In the genomic region with DNA sequence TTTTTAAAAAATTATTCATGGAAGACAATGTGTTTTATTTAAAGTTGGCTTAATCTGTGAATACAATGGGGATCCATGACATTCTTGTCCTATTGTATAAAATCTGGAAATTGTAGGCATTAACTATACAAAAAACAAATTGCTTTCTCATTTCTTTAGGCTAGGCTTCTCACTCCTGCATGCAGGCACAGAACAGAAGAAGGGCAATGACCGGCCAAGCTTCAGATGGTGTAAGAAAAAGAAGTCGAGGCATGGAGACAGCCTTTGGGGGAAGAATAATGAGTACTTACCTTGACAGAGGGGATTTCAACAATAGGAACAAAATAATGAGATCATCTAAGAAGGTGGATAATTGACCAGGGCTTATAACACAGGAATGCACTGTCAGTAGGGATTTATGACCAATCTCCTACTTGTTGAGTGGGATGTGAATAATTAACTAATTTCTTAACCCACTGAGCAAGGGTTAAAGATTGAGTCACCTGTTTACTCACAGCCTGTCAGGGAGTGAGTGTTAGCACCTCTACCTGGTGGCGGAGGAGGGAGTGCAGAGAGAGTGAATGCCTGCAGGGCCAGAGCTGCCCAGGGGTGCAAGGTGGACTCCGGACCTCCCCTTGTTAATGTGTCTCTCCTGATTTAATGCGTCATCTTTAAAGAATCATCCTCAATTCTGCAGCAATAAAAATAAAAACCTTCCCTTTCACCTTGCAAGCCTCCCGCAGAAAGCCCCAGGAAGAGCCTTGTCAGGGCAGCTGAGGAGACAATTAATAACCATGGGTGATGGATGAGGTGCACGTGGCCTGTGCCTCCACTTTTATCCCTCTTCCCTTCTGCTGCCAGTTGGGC, we compare ENCODE assay signal across 18 cellular contexts. TPM values are rescaled to one million over a fixed set of nuclear protein-coding genes. Genes with fewer than 3 reads are reported as not detected.
DNase-seq lines count a peak whose midpoint lies in the region; ATAC-seq and TF ChIP-seq lines count a peak whose summit lies in the region.
"Had no signal": no experiment of that assay in that cellular context is flagged by ENCODE, and none has a peak within 500 bp of the region (broad histone marks: within the 10 kb centered on the region; RNA-seq: fewer than 3 reads in every experiment).

No MANE protein-coding gene starts in this region.

- no peaks in the 10 kb centered on the region for H3K9me3 Mint-ChIP-seq in nephron
- H3K9me3 Mint-ChIP-seq in CD4-positive, alpha-beta memory T cell = no peaks in the 10 kb centered on the region
- H3K9me3 Mint-ChIP-seq: activated CD4-positive, alpha-beta memory T cell treated with anti-CD3 and anti-CD28 coated beads for 36 hours; activated T-cell treated with anti-CD3 and anti-CD28 coated beads, Interleukin-2, amount 50 U/mL, for 72 hours had no signal

- peak overlapping the region; percentile 67 to 87 (median 68) for H3K27ac Mint-ChIP-seq in nephron
- no peak overlapping the region for H3K27ac Mint-ChIP-seq in CD4-positive, alpha-beta memory T cell
- H3K27ac Mint-ChIP-seq: activated CD4-positive, alpha-beta memory T cell treated with anti-CD3 and anti-CD28 coated beads for 36 hours; activated T-cell treated with anti-CD3 and anti-CD28 coated beads, Interleukin-2, amount 50 U/mL, for 72 hours had no signal

- H3K4me3 ChIP-seq in CD4-positive, alpha-beta memory T cell (ENCODE audit: low read length in 2 of 2) = no peak overlapping the region
- H3K4me3 ChIP-seq: adrenal gland, esophagus squamous epithelium, SJSA1 had no signal

- CTCF ChIA-PET in CD4-positive, alpha-beta memory T cell (lab: Charles Lee; ENCODE audit: partially characterized antibody) = no interaction called here

- H3K9me3 ChIP-seq in CD4-positive, alpha-beta memory T cell (ENCODE audit: control insufficient read depth in 1 of 2, low read length in 2 of 2) = no peaks in the 10 kb centered on the region
- H3K9me3 ChIP-seq: adrenal gland, esophagus squamous epithelium, neutrophil, SJSA1 had no signal

- no peaks in the 10 kb centered on the region for H3K27me3 ChIP-seq in CD4-positive, alpha-beta memory T cell (ENCODE audit: insufficient read depth, low read length)
- H3K27me3 ChIP-seq: adrenal gland, esophagus squamous epithelium, neutrophil, SJSA1 had no signal

- H3K36me3 ChIP-seq in CD4-positive, alpha-beta memory T cell (ENCODE audit: insufficient read depth, low read length) = no peaks in the 10 kb centered on the region
- H3K36me3 ChIP-seq: adrenal gland, esophagus squamous epithelium, neutrophil, SJSA1 had no signal

- DNase-seq in DMS53 treated with DMSO at 0.1 percent for 48 hours (lab: John Stamatoyannopoulos, UW; ENCODE audit: unreplicated experiment) = peak; percentile 76
- peak; percentile 88 for DNase-seq in HuH-7.5 (ENCODE audit: low spot score)
- DNase-seq in CD4-positive, alpha-beta memory T cell = no peak
- no peak for DNase-seq in inferior parietal cortex (ENCODE audit: extremely low spot score)
- DNase-seq: activated CD4-positive, alpha-beta memory T cell treated with anti-CD3 and anti-CD28 coated beads for 36 hours; activated T-cell treated with anti-CD3 and anti-CD28 coated beads, Interleukin-2, amount 50 U/mL, for 72 hours; adrenal gland; esophagus squamous epithelium; hypothalamus; NCI-H1048; stimulated activated naive CD8-positive, alpha-beta T cell treated with anti-CD3 and anti-CD28 coated beads, Interleukin-15, Interleukin-2, amounts not matched to agents 100 U/mL and 50 U/mL, for 24 hours had no signal

- no peak overlapping the region for H3K27ac ChIP-seq in CD4-positive, alpha-beta memory T cell (ENCODE audit: low read depth, low read length)
- H3K27ac ChIP-seq: adrenal gland, esophagus squamous epithelium, neutrophil, SJSA1 had no signal

- peaks cover 22% of the 10 kb centered on the region for H3K27me3 Mint-ChIP-seq in nephron (ENCODE audit: low read depth)
- peaks cover 11 to 20% of the 10 kb centered on the region in 2 donors for H3K27me3 Mint-ChIP-seq in CD4-positive, alpha-beta memory T cell

- intact Hi-C loops in CD4-positive, alpha-beta memory T cell (cut with micrococcal nuclease) = no loop called here

- peaks cover 30% of the 10 kb centered on the region for H3K4me1 Mint-ChIP-seq in nephron
- H3K4me1 Mint-ChIP-seq in CD4-positive, alpha-beta memory T cell = no peaks in the 10 kb centered on the region

- peak; percentile 93 for ATAC-seq in esophagus mucosa
- no peak for ATAC-seq in HG02642 (IDR thresholded peaks at IDR 0.05; ENCODE audit: poor library complexity, unreplicated experiment)
- no peak for ATAC-seq in GM19452 (IDR thresholded peaks at IDR 0.05; ENCODE audit: unreplicated experiment)
- ATAC-seq: stimulated activated naive CD8-positive, alpha-beta T cell treated with anti-CD3 and anti-CD28 coated beads, Interleukin-15, Interleukin-2, amounts not matched to agents 100 U/mL and 50 U/mL, for 24 hours had no signal

- POLR2A ChIA-PET in CD4-positive, alpha-beta memory T cell (lab: Charles Lee; ENCODE audit: partially characterized antibody) = no interaction called here

- H3K36me3 Mint-ChIP-seq in nephron (ENCODE audit: low read depth) = no peaks in the 10 kb centered on the region
- H3K36me3 Mint-ChIP-seq in CD4-positive, alpha-beta memory T cell = no peaks in the 10 kb centered on the region
- H3K36me3 Mint-ChIP-seq: activated CD4-positive, alpha-beta memory T cell treated with anti-CD3 and anti-CD28 coated beads for 36 hours had no signal

- H3K4me1 ChIP-seq in CD4-positive, alpha-beta memory T cell (ENCODE audit: insufficient read depth, low read length) = no peaks in the 10 kb centered on the region
- H3K4me1 ChIP-seq: adrenal gland, SJSA1 had no signal

- TF ChIP-seq CTCF in nephron (IDR thresholded peaks at IDR 0.05; ENCODE audit: unreplicated experiment in 3 of 3) = no peak

- no peak overlapping the region for H3K4me3 Mint-ChIP-seq in nephron
- H3K4me3 Mint-ChIP-seq in CD4-positive, alpha-beta memory T cell = no peak overlapping the region
- H3K4me3 Mint-ChIP-seq: activated CD4-positive, alpha-beta memory T cell treated with anti-CD3 and anti-CD28 coated beads for 36 hours; activated T-cell treated with anti-CD3 and anti-CD28 coated beads, Interleukin-2, amount 50 U/mL, for 72 hours had no signal

RNA-seq across cellular contexts. Expression of a gene that starts 3.9 kb away (rescaled TPM):
- total RNA-seq in esophagus mucosa = not detected
- not detected for total RNA-seq in CD4-positive, alpha-beta memory T cell
- polyA plus RNA-seq in CD4-positive, alpha-beta memory T cell = not detected
- total RNA-seq: activated CD4-positive, alpha-beta memory T cell treated with anti-CD3 and anti-CD28 coated beads for 36 hours; activated T-cell treated with anti-CD3 and anti-CD28 coated beads, Interleukin-2, amount 50 U/mL, for 72 hours; adrenal gland; esophagus squamous epithelium; SJSA1; skeletal muscle tissue had no signal
- polyA plus RNA-seq: adrenal gland had no signal

Comparison
In these comparisons a context has a peak if more than half of its experiments do, and no peak if none do; other contexts are left out.
1. DNase-seq: peak in DMS53 treated with DMSO at 0.1 percent for 48 hours (single experiment) and HuH-7.5 (single experiment); none in CD4-positive, alpha-beta memory T cell (0 of 5) and inferior parietal cortex (single experiment).
2. H3K27ac Mint-ChIP-seq: peak in nephron (3 of 3); none in CD4-positive, alpha-beta memory T cell (0 of 7).